In genomic region chr5:125257997-125258396, GRCh38 we compare ENCODE assay signal across 18 cellular contexts.
DNase-seq lines count a peak whose midpoint lies in the region; ATAC-seq, FAIRE-seq and TF ChIP-seq lines count a peak whose summit lies in the region.
"Had no signal": no experiment of that assay in that cellular context is flagged by ENCODE, and none has a peak within 500 bp of the region (broad histone marks: within the 10 kb centered on the region; RNA-seq: fewer than 3 reads in every experiment).

No MANE protein-coding gene starts in this region.

- H2AFZ ChIP-seq in GM23248: peak overlapping the region; percentile 27; the same call in 1 of the 2 replicates
- no peak overlapping the region for H2AFZ ChIP-seq in GM12878 (ENCODE audit: control insufficient read depth, low read depth, low read length)

- POLR2A ChIA-PET in GM12878 (lab: Charles Lee): no interaction called here

- CTCF ChIA-PET in GM12878 (lab: Yijun Ruan, JAX): no interaction called here

- H3K9me3 ChIP-seq in GM23248 (ENCODE audit: low read depth) (no peaks in the 10 kb centered on the region), GM12878 (replicated peaks; ENCODE audit: control insufficient read depth, insufficient read depth, low read length) (no peaks in the 10 kb centered on the region; the same call in 1 of the 3 replicates)

- no peak overlapping the region for H3K4me3 ChIP-seq in GM23248
- no peak overlapping the region for H3K4me3 ChIP-seq in GM12878
- H3K4me3 ChIP-seq: A549 had no signal

- DNase-seq in G401 (ENCODE audit: low spot score) (peak; percentile 33), GM18507 (ENCODE audit: extremely low spot score, insufficient read length, low read depth) (no peak), GM23248 (no peak), GM12878 (ENCODE audit: low read depth, low spot score) (no peak), occipital lobe (lab: John Stamatoyannopoulos, UW) (no peak), NCI-H774 (lab: John Stamatoyannopoulos, UW) (no peak)
- DNase-seq in activated CD8-positive, alpha-beta memory T cell treated with anti-CD3 and anti-CD28 coated beads, Interleukin-2, amount 50 U/mL, for 4 hours: no peak
- DNase-seq: Calu3, DMS79, GF-D8, HCEC 1CT, MV-4-11, NCI-H1417 treated with DMSO at 0.1 percent for 48 hours, NCI-H2029, NCI-H510A, RPMI8226 had no signal

- no peak overlapping the region for H3K9ac ChIP-seq in GM23248
- H3K9ac ChIP-seq in GM12878 (ENCODE audit: control insufficient read depth, insufficient read depth, low read length): no peak overlapping the region

- H3K27ac ChIP-seq in GM23248 (no peak overlapping the region), GM12878 (ENCODE audit: control insufficient read depth, insufficient read depth) (no peak overlapping the region)
- H3K27ac ChIP-seq: A549 had no signal

- no peak overlapping the region for H3K4me2 ChIP-seq in GM23248 (ENCODE audit: unreplicated experiment)
- no peak overlapping the region for H3K4me2 ChIP-seq in GM12878 (ENCODE audit: control insufficient read depth, insufficient read depth)
- H3K4me2 ChIP-seq: A549 had no signal

- FAIRE-seq in GM18507 (lab: Jason Lieb, UNC) (peak; percentile 26), GM12878 (lab: Jason Lieb, UNC) (no peak)
- FAIRE-seq: A549 had no signal

- H4K20me1 ChIP-seq in GM23248 (ENCODE audit: insufficient read depth) (no peaks in the 10 kb centered on the region), GM12878 (ENCODE audit: control insufficient read depth, insufficient read depth) (no peaks in the 10 kb centered on the region)

- H3K27me3 ChIP-seq in GM23248 (replicated peaks; ENCODE audit: insufficient read depth): no peaks in the 10 kb centered on the region
- no peaks in the 10 kb centered on the region for H3K27me3 ChIP-seq in GM12878 (replicated peaks in 1 of 2; ENCODE audit: control insufficient read depth in 2 of 2, insufficient read depth in 2 of 2, low read length in 1 of 2)

- no peaks in the 10 kb centered on the region for H3K79me2 ChIP-seq in GM23248 (ENCODE audit: insufficient read depth)
- no peaks in the 10 kb centered on the region for H3K79me2 ChIP-seq in GM12878 (ENCODE audit: control insufficient read depth, insufficient read depth, low read length)

- SMC1A ChIA-PET in GM12878 (lab: Charles Lee; ENCODE audit: uncharacterized antibody, unreplicated experiment): interaction anchor here (1.3 kb wide), 1 partner anchor 61 kb away, joined by 3 read pairs; no protein-coding TSS in a partner anchor

- H3F3A ChIP-seq in GM23248 (ENCODE audit: insufficient read depth): no peaks in the 10 kb centered on the region

- intact Hi-C loops in GM12878 (cut with micrococcal nuclease; ENCODE audit: unreplicated experiment): loop anchor here (5.0 kb wide), 1 partner anchor 154 kb away; no protein-coding TSS in a partner anchor

- RAD21 ChIA-PET in GM12878 (lab: Charles Lee; ENCODE audit: unreplicated experiment): no interaction called here

- H3K9me2 ChIP-seq in GM23248 (ENCODE audit: insufficient read depth): no peaks in the 10 kb centered on the region

- no TSS peak for BruUV-seq in GM12878 (replicated peaks; lab: Mats Ljungman, UMichigan)

- TF ChIP-seq RAD21 in GM12878 (IDR thresholded peaks at IDR 0.05; ENCODE audit: insufficient read depth, low read depth, low read length): no peak

- TF ChIP-seq EP300 in GM12878 (IDR thresholded peaks at IDR 0.05; ENCODE audit: borderline replicate concordance in 1 of 2, control insufficient read depth in 1 of 2, low read depth in 2 of 2, low read length in 2 of 2): no peak

- peaks cover 4% of the 10 kb centered on the region; the same call in 1 of the 2 replicates for H3K4me1 ChIP-seq in GM23248 (ENCODE audit: insufficient read depth)
- no peaks in the 10 kb centered on the region for H3K4me1 ChIP-seq in GM12878 (ENCODE audit: control insufficient read depth, insufficient read depth, low read length)
- H3K4me1 ChIP-seq: A549 had no signal

- TF ChIP-seq CTCF in GM12878 (IDR thresholded peaks at IDR 0.05 in 2 of 3, conservative IDR thresholded peaks at IDR 0.05 in 1 of 3; ENCODE audit: control insufficient read depth in 2 of 3, extremely low read depth in 1 of 3, insufficient read depth in 1 of 3, low read depth in 3 of 3, low read length in 3 of 3): no peak

- H3K36me3 ChIP-seq in GM23248 (ENCODE audit: low read depth) (no peaks in the 10 kb centered on the region), GM12878 (ENCODE audit: control insufficient read depth in 2 of 2, insufficient read depth in 2 of 2, low read length in 1 of 2) (no peaks in the 10 kb centered on the region)

- no peak for TF ChIP-seq POLR2A in GM12878 (IDR thresholded peaks at IDR 0.05; ENCODE audit: low read depth, low read length)

- ATAC-seq in GM12878: peak; percentile 40
- no peak for ATAC-seq in activated CD4-positive, CD25-positive, alpha-beta regulatory T cell treated with anti-CD3 and anti-CD28 coated beads, Interleukin-2, amount 50 U/mL, for 24 hours
- ATAC-seq: A549 had no signal

- in situ Hi-C loops in G401 (cut with HindIII; ENCODE audit: low sequenced_read_pairs) (no loop called here), GM23248 (cut with MboI) (no loop called here), GM12878 (cut with MboI) (no loop called here)

TF ChIP-seq in GM12878, 131 proteins besides CTCF, POLR2A, EP300 and RAD21:
- 0 out of 2 replicates have a peak, but pooled peaks have one; percentile 30 for TF ChIP-seq BMI1 (IDR thresholded peaks at IDR 0.05; ENCODE audit: borderline replicate concordance)
- TF ChIP-seq SPI1 (IDR thresholded peaks at IDR 0.05; ENCODE audit: borderline replicate concordance, insufficient read depth, low read depth, low read length): peak; percentile 8; the same call in 1 of the 2 replicates
- no peak for TF ChIP-seq RB1 (IDR thresholded peaks at IDR 0.05; ENCODE audit: borderline replicate concordance)
- no peak for TF ChIP-seq FOXK2 (IDR thresholded peaks at IDR 0.05)
- TF ChIP-seq MTA2 (IDR thresholded peaks at IDR 0.05; ENCODE audit: low read depth): peak; percentile 65
- TF ChIP-seq ZNF207 (IDR thresholded peaks at IDR 0.05; ENCODE audit: borderline replicate concordance): no peak
- TF ChIP-seq CBFB (IDR thresholded peaks at IDR 0.05; ENCODE audit: low read depth): no peak
- TF ChIP-seq, protein P1, sequence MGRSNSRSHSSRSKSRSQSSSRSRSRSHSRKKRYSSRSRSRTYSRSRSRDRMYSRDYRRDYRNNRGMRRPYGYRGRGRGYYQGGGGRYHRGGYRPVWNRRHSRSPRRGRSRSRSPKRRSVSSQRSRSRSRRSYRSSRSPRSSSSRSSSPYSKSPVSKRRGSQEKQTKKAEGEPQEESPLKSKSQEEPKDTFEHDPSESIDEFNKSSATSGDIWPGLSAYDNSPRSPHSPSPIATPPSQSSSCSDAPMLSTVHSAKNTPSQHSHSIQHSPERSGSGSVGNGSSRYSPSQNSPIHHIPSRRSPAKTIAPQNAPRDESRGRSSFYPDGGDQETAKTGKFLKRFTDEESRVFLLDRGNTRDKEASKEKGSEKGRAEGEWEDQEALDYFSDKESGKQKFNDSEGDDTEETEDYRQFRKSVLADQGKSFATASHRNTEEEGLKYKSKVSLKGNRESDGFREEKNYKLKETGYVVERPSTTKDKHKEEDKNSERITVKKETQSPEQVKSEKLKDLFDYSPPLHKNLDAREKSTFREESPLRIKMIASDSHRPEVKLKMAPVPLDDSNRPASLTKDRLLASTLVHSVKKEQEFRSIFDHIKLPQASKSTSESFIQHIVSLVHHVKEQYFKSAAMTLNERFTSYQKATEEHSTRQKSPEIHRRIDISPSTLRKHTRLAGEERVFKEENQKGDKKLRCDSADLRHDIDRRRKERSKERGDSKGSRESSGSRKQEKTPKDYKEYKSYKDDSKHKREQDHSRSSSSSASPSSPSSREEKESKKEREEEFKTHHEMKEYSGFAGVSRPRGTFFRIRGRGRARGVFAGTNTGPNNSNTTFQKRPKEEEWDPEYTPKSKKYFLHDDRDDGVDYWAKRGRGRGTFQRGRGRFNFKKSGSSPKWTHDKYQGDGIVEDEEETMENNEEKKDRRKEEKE (IDR thresholded peaks at IDR 0.05): no peak
